15 cellular contexts compared by ENCODE assay signal in the genomic region with DNA sequence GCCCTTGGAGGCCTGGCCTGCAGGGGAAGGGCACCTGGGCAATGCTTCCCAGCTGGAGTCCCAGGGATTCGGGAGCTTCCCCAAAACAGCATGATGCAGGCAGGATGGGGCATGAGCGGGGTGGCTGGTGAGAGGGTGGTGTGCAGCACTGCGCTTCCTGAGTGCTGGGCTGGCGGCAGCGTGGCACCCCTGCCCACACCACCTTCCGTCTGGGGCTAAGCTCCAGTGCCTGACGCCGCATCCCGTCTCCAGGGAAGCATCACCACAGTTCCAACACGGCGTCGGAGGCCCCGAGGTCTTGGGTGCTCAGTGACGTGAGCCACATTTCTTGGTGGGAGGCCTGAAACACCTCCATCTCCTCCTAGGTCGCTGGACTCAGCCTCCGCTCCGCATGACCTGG. TPM values are rescaled to one million over a fixed set of nuclear protein-coding genes. Genes with fewer than 3 reads are reported as not detected.
DNase-seq lines count a peak whose midpoint lies in the region; ATAC-seq and TF ChIP-seq lines count a peak whose summit lies in the region.
"Had no signal": no experiment of that assay in that cellular context is flagged by ENCODE, and none has a peak within 500 bp of the region (broad histone marks: within the 10 kb centered on the region; RNA-seq: fewer than 3 reads in every experiment).

No MANE protein-coding gene starts in this region.

- no peak for DNase-seq in NT2/D1 (ENCODE audit: low read depth, low spot score)
- no peak for DNase-seq in neural crest cell (ENCODE audit: low read depth, low spot score)
- no peak for DNase-seq in activated T-cell treated with anti-CD3 and anti-CD28 coated beads, Interleukin-2, amount 50 U/mL, for 72 hours
- no peak for DNase-seq in SW480 (ENCODE audit: low spot score)
- DNase-seq: DMS79; H9; head of caudate nucleus; left cardiac atrium; NCI-H226; stimulated activated naive CD4-positive, alpha-beta T cell treated with Interleukin-2 at 50 U/mL for 16 hours; WERI-Rb-1 had no signal

- 87% methylated on average over 17 of the region's 17 CpGs for WGBS in thymus

- H3K27ac ChIP-seq in cingulate gyrus (ENCODE audit: low read depth, low read length) (peak overlapping the region; percentile 92), thymus (ENCODE audit: low read depth) (peak overlapping the region; percentile 61)
- H3K27ac ChIP-seq: WERI-Rb-1 had no signal

- H3K27me3 ChIP-seq in NT2/D1 (ENCODE audit: insufficient read depth, insufficient read length) (no peaks in the 10 kb centered on the region), thymus (ENCODE audit: control insufficient read depth, insufficient read depth) (no peaks in the 10 kb centered on the region)

- H3K27ac Mint-ChIP-seq in neural crest cell (ENCODE audit: unreplicated experiment): peak overlapping the region; percentile 62
- no peak overlapping the region for H3K27ac Mint-ChIP-seq in activated T-cell treated with anti-CD3 and anti-CD28 coated beads, Interleukin-2, amount 50 U/mL, for 72 hours

- H3K4me1 Mint-ChIP-seq in neural crest cell: peaks cover 35% of the 10 kb centered on the region
- H3K4me1 Mint-ChIP-seq in activated T-cell treated with anti-CD3 and anti-CD28 coated beads, Interleukin-2, amount 50 U/mL, for 72 hours (ENCODE audit: low read depth): peaks cover 22% of the 10 kb centered on the region

- H3K4me3 ChIP-seq in NT2/D1 (ENCODE audit: insufficient read length, low read depth): no peak overlapping the region
- no peak overlapping the region for H3K4me3 ChIP-seq in thymus (ENCODE audit: low read length)

- H3K9me3 Mint-ChIP-seq in neural crest cell: no peaks in the 10 kb centered on the region
- no peaks in the 10 kb centered on the region for H3K9me3 Mint-ChIP-seq in activated T-cell treated with anti-CD3 and anti-CD28 coated beads, Interleukin-2, amount 50 U/mL, for 72 hours
- H3K9me3 Mint-ChIP-seq: H9 had no signal

- H3K27me3 Mint-ChIP-seq in neural crest cell (ENCODE audit: low read depth): no peaks in the 10 kb centered on the region
- H3K27me3 Mint-ChIP-seq in activated T-cell treated with anti-CD3 and anti-CD28 coated beads, Interleukin-2, amount 50 U/mL, for 72 hours (ENCODE audit: low read depth): no peaks in the 10 kb centered on the region

- H3K36me3 Mint-ChIP-seq in neural crest cell (ENCODE audit: low read depth): peaks cover 4% of the 10 kb centered on the region
- H3K36me3 Mint-ChIP-seq in activated T-cell treated with anti-CD3 and anti-CD28 coated beads, Interleukin-2, amount 50 U/mL, for 72 hours (ENCODE audit: insufficient read depth in 2 of 2): no peaks in the 10 kb centered on the region

- TF ChIP-seq CTCF in neural crest cell (conservative IDR thresholded peaks at IDR 0.05): no peak

- peak overlapping the region; percentile 17 for H3K9ac ChIP-seq in NT2/D1 (ENCODE audit: insufficient read length, low read depth)

- H3K4me1 ChIP-seq in NT2/D1 (ENCODE audit: insufficient read depth, insufficient read length): peaks cover 72% of the 10 kb centered on the region
- peaks cover 50% of the 10 kb centered on the region for H3K4me1 ChIP-seq in thymus (ENCODE audit: control insufficient read depth, insufficient read depth, low read length)

- H3K9me3 ChIP-seq in NT2/D1 (ENCODE audit: insufficient read depth, low read length) (no peaks in the 10 kb centered on the region), thymus (ENCODE audit: control insufficient read depth) (peaks cover 1% of the 10 kb centered on the region)

- H3K4me3 Mint-ChIP-seq in neural crest cell: no peak overlapping the region
- H3K4me3 Mint-ChIP-seq in activated T-cell treated with anti-CD3 and anti-CD28 coated beads, Interleukin-2, amount 50 U/mL, for 72 hours: no peak overlapping the region
- H3K4me3 Mint-ChIP-seq: H9 had no signal

- no peak for ATAC-seq in activated T-cell treated with anti-CD3 and anti-CD28 coated beads, Interleukin-2, amount 50 U/mL, for 72 hours (replicated peaks in 1 of 2)
- no peak for ATAC-seq in HG02610 (IDR thresholded peaks at IDR 0.05; ENCODE audit: unreplicated experiment)

- H3K36me3 ChIP-seq in NT2/D1 (ENCODE audit: insufficient read depth, insufficient read length, low read length): peaks cover 12% of the 10 kb centered on the region
- peaks cover 7% of the 10 kb centered on the region for H3K36me3 ChIP-seq in thymus (ENCODE audit: control insufficient read depth, insufficient read depth)

RNA-seq across cellular contexts. Expression of a gene that starts 13.8 kb away (rescaled TPM):
- 93.3 and 95.0 TPM in 2 replicates for total RNA-seq in neural crest cell
- polyA plus RNA-seq in thymus: 36.4 TPM
- total RNA-seq in activated T-cell treated with anti-CD3 and anti-CD28 coated beads, Interleukin-2, amount 50 U/mL, for 72 hours: 1 to 10 TPM; 5.5 to 8.5 TPM

RNA-seq across cellular contexts. Expression of a gene that starts 53.3 kb away (rescaled TPM):
- total RNA-seq in neural crest cell: 0.16 and 0.47 TPM in 2 replicates
- polyA plus RNA-seq in thymus: 4.7 TPM
- total RNA-seq in activated T-cell treated with anti-CD3 and anti-CD28 coated beads, Interleukin-2, amount 50 U/mL, for 72 hours: under 1 TPM; 0.35 to 0.36 TPM
- total RNA-seq: activated CD8-positive, alpha-beta memory T cell treated with anti-CD3 and anti-CD28 coated beads for 36 hours had no signal
